Comparison of ENCODE assay signal across 1 cellular context in the genomic region with DNA sequence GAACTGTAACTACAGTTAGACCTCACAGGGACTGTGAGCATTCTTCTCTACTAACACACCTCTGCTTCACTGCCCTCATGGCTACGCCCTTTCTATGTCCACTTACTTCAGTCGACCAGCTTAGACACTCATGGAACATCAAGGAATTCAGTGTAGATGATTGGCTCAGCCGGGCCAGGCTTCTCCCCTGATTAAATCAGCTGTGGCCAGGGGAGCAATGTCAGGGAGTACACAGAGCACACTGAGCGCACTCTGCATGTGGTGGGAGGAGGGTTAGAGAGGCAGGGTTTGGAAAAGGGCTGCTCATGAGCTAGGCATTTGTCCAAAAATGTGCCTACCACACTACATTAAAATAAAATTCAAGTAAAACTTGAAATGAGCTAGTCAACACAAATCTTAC.
TF ChIP-seq lines count a peak whose summit lies in the region.

No MANE protein-coding gene starts in this region.

TF ChIP-seq in GM23338, 12 proteins besides CTCF, POLR2A, EP300 and RAD21 (continued from another document):
- TF ChIP-seq REST (IDR thresholded peaks at IDR 0.05; ENCODE audit: unreplicated experiment) (no peak), CREB1 (CRISPR knock-in tag; IDR thresholded peaks at IDR 0.05; ENCODE audit: low read depth) (no peak), EZH2phosphoT487 (IDR thresholded peaks at IDR 0.05; ENCODE audit: unreplicated experiment) (no peak), STAT1 (IDR thresholded peaks at IDR 0.05; ENCODE audit: unreplicated experiment) (no peak), NANOG (IDR thresholded peaks at IDR 0.05; ENCODE audit: borderline replicate concordance) (no peak), EZH2 (IDR thresholded peaks at IDR 0.05; ENCODE audit: low read depth, unreplicated experiment) (no peak), ZNF331 (CRISPR knock-in tag; IDR thresholded peaks at IDR 0.05; ENCODE audit: low read depth) (no peak)
- TF ChIP-seq, protein P1, sequence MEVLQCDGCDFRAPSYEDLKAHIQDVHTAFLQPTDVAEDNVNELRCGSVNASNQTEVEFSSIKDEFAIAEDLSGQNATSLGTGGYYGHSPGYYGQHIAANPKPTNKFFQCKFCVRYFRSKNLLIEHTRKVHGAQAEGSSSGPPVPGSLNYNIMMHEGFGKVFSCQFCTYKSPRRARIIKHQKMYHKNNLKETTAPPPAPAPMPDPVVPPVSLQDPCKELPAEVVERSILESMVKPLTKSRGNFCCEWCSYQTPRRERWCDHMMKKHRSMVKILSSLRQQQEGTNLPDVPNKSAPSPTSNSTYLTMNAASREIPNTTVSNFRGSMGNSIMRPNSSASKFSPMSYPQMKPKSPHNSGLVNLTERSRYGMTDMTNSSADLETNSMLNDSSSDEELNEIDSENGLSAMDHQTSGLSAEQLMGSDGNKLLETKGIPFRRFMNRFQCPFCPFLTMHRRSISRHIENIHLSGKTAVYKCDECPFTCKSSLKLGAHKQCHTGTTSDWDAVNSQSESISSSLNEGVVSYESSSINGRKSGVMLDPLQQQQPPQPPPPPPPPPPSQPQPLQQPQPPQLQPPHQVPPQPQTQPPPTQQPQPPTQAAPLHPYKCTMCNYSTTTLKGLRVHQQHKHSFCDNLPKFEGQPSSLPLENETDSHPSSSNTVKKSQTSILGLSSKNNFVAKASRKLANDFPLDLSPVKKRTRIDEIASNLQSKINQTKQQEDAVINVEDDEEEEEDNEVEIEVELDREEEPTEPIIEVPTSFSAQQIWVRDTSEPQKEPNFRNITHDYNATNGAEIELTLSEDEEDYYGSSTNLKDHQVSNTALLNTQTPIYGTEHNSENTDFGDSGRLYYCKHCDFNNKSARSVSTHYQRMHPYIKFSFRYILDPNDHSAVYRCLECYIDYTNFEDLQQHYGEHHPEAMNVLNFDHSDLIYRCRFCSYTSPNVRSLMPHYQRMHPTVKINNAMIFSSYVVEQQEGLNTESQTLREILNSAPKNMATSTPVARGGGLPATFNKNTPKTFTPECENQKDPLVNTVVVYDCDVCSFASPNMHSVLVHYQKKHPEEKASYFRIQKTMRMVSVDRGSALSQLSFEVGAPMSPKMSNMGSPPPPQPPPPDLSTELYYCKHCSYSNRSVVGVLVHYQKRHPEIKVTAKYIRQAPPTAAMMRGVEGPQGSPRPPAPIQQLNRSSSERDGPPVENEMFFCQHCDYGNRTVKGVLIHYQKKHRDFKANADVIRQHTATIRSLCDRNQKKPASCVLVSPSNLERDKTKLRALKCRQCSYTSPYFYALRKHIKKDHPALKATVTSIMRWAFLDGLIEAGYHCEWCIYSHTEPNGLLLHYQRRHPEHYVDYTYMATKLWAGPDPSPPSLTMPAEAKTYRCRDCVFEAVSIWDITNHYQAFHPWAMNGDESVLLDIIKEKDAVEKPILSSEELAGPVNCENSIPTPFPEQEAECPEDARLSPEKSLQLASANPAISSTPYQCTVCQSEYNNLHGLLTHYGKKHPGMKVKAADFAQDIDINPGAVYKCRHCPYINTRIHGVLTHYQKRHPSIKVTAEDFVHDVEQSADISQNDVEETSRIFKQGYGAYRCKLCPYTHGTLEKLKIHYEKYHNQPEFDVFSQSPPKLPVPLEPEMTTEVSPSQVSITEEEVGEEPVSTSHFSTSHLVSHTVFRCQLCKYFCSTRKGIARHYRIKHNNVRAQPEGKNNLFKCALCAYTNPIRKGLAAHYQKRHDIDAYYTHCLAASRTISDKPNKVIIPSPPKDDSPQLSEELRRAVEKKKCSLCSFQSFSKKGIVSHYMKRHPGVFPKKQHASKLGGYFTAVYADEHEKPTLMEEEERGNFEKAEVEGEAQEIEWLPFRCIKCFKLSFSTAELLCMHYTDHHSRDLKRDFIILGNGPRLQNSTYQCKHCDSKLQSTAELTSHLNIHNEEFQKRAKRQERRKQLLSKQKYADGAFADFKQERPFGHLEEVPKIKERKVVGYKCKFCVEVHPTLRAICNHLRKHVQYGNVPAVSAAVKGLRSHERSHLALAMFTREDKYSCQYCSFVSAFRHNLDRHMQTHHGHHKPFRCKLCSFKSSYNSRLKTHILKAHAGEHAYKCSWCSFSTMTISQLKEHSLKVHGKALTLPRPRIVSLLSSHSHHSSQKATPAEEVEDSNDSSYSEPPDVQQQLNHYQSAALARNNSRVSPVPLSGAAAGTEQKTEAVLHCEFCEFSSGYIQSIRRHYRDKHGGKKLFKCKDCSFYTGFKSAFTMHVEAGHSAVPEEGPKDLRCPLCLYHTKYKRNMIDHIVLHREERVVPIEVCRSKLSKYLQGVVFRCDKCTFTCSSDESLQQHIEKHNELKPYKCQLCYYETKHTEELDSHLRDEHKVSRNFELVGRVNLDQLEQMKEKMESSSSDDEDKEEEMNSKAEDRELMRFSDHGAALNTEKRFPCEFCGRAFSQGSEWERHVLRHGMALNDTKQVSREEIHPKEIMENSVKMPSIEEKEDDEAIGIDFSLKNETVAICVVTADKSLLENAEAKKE (CRISPR knock-in tag; IDR thresholded peaks at IDR 0.05), result no peak
